In the genomic region with DNA sequence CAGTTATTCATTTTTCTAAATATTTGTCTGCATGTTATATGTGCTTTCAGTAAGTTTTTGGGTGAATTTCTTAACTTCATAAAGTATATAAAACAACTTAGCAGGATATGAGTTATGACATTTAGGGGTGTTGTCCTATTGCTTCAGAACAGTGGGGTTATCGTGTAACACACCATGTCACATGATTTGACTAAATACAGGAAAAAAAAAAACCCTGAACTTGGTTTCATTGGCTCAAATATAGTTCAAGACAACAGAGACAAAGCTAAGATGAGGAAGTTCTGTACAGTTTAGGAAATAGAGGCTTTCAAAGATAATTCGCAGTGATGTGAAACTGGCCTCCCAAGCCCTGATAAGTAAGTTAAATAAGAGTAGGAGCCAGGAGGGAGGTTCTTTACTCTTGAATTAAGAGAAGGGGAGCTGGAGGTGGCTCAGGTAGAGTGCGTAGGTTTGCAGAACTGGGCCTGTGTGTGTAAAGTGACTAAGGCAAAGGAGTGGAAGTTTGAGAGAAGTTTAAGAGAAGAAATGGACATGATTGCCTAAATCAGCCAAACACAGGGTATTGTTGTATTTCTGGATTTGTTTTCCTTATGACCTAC, we compare ENCODE assay signal across 1 cellular context.
A peak's percentile ranks its signal among the peaks of the same experiment; 100 is the strongest.
TF ChIP-seq lines count a peak whose summit lies in the region.

No MANE protein-coding gene starts in this region.

TF ChIP-seq in K562, 482 proteins besides CTCF, POLR2A, EP300 and RAD21 (continued from another document and continues in another):
- TF ChIP-seq, protein P1, sequence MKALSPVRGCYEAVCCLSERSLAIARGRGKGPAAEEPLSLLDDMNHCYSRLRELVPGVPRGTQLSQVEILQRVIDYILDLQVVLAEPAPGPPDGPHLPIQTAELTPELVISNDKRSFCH (CRISPR knock-in tag; IDR thresholded peaks at IDR 0.05) = no peak
- TF ChIP-seq, protein P1 (tag; IDR thresholded peaks at IDR 0.05) = 0 out of 2 replicates have a peak, but pooled peaks have one; percentile 41
- TF ChIP-seq HMG20A (CRISPR knock-in tag; conservative IDR thresholded peaks at IDR 0.05) (no peak), GABPA (tag; conservative IDR thresholded peaks at IDR 0.05; ENCODE audit: low read depth) (0 out of 2 replicates have a peak, but pooled peaks have one; percentile 41), ATF1 (CRISPR knock-in tag; IDR thresholded peaks at IDR 0.05) (no peak), ATF1 (tag; IDR thresholded peaks at IDR 0.05) (peak; percentile 33; the same call in 1 of the 2 replicates), ZNF583 (CRISPR knock-in tag; IDR thresholded peaks at IDR 0.05) (no peak), PCBP2 (IDR thresholded peaks at IDR 0.05; ENCODE audit: low read depth, low read length, poor library complexity, severe bottlenecking) (no peak), ZC3H4 (CRISPR knock-in tag; IDR thresholded peaks at IDR 0.05; ENCODE audit: borderline replicate concordance) (no peak), ZNF589 (CRISPR knock-in tag; IDR thresholded peaks at IDR 0.05; ENCODE audit: low read depth) (no peak), U2AF1 (optimal IDR thresholded peaks at IDR 0.05; ENCODE audit: low read depth, low read length) (no peak), TCF7L2 (IDR thresholded peaks at IDR 0.05; ENCODE audit: low read depth, low read length) (no peak), EZH2 (IDR thresholded peaks at IDR 0.05; ENCODE audit: borderline replicate concordance, low read depth, low read length) (no peak), SRF (CRISPR knock-in tag; IDR thresholded peaks at IDR 0.05) (no peak), NFRKB (IDR thresholded peaks at IDR 0.05; ENCODE audit: low read depth) (peak; percentile 63; the same call in 1 of the 2 replicates), NFE2 (IDR thresholded peaks at IDR 0.05; ENCODE audit: low read depth) (no peak), ZNF165 (CRISPR knock-in tag; IDR thresholded peaks at IDR 0.05; ENCODE audit: borderline replicate concordance) (no peak), ZNF586 (CRISPR knock-in tag; conservative IDR thresholded peaks at IDR 0.05) (no peak), MYNN (IDR thresholded peaks at IDR 0.05) (no peak), MYNN (CRISPR knock-in tag; IDR thresholded peaks at IDR 0.05) (no peak), SOX6 (IDR thresholded peaks at IDR 0.05) (0 out of 2 replicates have a peak, but pooled peaks have one; percentile 29), SLC30A9 (CRISPR knock-in tag; IDR thresholded peaks at IDR 0.05) (no peak), ZBTB8A (IDR thresholded peaks at IDR 0.05; ENCODE audit: partially characterized antibody) (no peak), ILF3 (IDR thresholded peaks at IDR 0.05; ENCODE audit: borderline replicate concordance) (no peak), STAG1 (CRISPR knock-in tag; IDR thresholded peaks at IDR 0.05; ENCODE audit: borderline replicate concordance) (no peak), ZNF24 (IDR thresholded peaks at IDR 0.05) (no peak), ZNF253 (CRISPR knock-in tag; conservative IDR thresholded peaks at IDR 0.05) (no peak), XRCC4 (IDR thresholded peaks at IDR 0.05; ENCODE audit: extremely low read depth, insufficient read depth, insufficient read length) (no peak), YBX1 (IDR thresholded peaks at IDR 0.05) (no peak), CREM (IDR thresholded peaks at IDR 0.05; ENCODE audit: low read depth) (no peak), NFXL1 (CRISPR knock-in tag; IDR thresholded peaks at IDR 0.05) (no peak), HDAC2 (IDR thresholded peaks at IDR 0.05) (0 out of 2 replicates have a peak, but pooled peaks have one; percentile 37)
- TF ChIP-seq, protein P2, sequence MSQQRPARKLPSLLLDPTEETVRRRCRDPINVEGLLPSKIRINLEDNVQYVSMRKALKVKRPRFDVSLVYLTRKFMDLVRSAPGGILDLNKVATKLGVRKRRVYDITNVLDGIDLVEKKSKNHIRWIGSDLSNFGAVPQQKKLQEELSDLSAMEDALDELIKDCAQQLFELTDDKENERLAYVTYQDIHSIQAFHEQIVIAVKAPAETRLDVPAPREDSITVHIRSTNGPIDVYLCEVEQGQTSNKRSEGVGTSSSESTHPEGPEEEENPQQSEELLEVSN (IDR thresholded peaks at IDR 0.05; ENCODE audit: borderline replicate concordance in 1 of 2, extremely low read depth in 1 of 2, insufficient read depth in 1 of 2, insufficient read length in 1 of 2, low read depth in 1 of 2, low read length in 1 of 2, poor library complexity in 1 of 2, severe bottlenecking in 1 of 2) = no peak
- TF ChIP-seq, protein P3, sequence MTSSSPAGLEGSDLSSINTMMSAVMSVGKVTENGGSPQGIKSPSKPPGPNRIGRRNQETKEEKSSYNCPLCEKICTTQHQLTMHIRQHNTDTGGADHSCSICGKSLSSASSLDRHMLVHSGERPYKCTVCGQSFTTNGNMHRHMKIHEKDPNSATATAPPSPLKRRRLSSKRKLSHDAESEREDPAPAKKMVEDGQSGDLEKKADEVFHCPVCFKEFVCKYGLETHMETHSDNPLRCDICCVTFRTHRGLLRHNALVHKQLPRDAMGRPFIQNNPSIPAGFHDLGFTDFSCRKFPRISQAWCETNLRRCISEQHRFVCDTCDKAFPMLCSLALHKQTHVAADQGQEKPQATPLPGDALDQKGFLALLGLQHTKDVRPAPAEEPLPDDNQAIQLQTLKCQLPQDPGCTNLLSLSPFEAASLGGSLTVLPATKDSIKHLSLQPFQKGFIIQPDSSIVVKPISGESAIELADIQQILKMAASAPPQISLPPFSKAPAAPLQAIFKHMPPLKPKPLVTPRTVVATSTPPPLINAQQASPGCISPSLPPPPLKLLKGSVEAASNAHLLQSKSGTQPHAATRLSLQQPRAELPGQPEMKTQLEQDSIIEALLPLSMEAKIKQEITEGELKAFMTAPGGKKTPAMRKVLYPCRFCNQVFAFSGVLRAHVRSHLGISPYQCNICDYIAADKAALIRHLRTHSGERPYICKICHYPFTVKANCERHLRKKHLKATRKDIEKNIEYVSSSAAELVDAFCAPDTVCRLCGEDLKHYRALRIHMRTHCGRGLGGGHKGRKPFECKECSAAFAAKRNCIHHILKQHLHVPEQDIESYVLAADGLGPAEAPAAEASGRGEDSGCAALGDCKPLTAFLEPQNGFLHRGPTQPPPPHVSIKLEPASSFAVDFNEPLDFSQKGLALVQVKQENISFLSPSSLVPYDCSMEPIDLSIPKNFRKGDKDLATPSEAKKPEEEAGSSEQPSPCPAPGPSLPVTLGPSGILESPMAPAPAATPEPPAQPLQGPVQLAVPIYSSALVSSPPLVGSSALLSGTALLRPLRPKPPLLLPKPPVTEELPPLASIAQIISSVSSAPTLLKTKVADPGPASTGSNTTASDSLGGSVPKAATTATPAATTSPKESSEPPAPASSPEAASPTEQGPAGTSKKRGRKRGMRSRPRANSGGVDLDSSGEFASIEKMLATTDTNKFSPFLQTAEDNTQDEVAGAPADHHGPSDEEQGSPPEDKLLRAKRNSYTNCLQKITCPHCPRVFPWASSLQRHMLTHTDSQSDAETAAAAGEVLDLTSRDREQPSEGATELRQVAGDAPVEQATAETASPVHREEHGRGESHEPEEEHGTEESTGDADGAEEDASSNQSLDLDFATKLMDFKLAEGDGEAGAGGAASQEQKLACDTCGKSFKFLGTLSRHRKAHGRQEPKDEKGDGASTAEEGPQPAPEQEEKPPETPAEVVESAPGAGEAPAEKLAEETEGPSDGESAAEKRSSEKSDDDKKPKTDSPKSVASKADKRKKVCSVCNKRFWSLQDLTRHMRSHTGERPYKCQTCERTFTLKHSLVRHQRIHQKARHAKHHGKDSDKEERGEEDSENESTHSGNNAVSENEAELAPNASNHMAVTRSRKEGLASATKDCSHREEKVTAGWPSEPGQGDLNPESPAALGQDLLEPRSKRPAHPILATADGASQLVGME (CRISPR knock-in tag; IDR thresholded peaks at IDR 0.05) = no peak
- TF ChIP-seq, protein P4, sequence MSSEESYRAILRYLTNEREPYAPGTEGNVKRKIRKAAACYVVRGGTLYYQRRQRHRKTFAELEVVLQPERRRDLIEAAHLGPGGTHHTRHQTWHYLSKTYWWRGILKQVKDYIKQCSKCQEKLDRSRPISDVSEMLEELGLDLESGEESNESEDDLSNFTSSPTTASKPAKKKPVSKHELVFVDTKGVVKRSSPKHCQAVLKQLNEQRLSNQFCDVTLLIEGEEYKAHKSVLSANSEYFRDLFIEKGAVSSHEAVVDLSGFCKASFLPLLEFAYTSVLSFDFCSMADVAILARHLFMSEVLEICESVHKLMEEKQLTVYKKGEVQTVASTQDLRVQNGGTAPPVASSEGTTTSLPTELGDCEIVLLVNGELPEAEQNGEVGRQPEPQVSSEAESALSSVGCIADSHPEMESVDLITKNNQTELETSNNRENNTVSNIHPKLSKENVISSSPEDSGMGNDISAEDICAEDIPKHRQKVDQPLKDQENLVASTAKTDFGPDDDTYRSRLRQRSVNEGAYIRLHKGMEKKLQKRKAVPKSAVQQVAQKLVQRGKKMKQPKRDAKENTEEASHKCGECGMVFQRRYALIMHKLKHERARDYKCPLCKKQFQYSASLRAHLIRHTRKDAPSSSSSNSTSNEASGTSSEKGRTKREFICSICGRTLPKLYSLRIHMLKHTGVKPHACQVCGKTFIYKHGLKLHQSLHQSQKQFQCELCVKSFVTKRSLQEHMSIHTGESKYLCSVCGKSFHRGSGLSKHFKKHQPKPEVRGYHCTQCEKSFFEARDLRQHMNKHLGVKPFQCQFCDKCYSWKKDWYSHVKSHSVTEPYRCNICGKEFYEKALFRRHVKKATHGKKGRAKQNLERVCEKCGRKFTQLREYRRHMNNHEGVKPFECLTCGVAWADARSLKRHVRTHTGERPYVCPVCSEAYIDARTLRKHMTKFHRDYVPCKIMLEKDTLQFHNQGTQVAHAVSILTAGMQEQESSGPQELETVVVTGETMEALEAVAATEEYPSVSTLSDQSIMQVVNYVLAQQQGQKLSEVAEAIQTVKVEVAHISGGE (CRISPR knock-in tag; IDR thresholded peaks at IDR 0.05) = no peak
- TF ChIP-seq, protein P5, sequence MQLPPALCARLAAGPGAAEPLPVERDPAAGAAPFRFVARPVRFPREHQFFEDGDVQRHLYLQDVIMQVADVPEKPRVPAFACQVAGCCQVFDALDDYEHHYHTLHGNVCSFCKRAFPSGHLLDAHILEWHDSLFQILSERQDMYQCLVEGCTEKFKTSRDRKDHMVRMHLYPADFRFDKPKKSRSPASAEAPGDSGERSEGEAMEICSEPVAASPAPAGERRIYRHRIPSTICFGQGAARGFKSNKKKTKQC (CRISPR knock-in tag; IDR thresholded peaks at IDR 0.05) = no peak
- TF ChIP-seq, protein P6, sequence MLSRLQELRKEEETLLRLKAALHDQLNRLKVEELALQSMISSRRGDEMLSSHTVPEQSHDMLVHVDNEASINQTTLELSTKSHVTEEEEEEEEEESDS (CRISPR knock-in tag; IDR thresholded peaks at IDR 0.05) = no peak
- TF ChIP-seq, protein P7, sequence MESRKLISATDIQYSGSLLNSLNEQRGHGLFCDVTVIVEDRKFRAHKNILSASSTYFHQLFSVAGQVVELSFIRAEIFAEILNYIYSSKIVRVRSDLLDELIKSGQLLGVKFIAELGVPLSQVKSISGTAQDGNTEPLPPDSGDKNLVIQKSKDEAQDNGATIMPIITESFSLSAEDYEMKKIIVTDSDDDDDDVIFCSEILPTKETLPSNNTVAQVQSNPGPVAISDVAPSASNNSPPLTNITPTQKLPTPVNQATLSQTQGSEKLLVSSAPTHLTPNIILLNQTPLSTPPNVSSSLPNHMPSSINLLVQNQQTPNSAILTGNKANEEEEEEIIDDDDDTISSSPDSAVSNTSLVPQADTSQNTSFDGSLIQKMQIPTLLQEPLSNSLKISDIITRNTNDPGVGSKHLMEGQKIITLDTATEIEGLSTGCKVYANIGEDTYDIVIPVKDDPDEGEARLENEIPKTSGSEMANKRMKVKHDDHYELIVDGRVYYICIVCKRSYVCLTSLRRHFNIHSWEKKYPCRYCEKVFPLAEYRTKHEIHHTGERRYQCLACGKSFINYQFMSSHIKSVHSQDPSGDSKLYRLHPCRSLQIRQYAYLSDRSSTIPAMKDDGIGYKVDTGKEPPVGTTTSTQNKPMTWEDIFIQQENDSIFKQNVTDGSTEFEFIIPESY (CRISPR knock-in tag; IDR thresholded peaks at IDR 0.05) = no peak
- TF ChIP-seq, protein P8, sequence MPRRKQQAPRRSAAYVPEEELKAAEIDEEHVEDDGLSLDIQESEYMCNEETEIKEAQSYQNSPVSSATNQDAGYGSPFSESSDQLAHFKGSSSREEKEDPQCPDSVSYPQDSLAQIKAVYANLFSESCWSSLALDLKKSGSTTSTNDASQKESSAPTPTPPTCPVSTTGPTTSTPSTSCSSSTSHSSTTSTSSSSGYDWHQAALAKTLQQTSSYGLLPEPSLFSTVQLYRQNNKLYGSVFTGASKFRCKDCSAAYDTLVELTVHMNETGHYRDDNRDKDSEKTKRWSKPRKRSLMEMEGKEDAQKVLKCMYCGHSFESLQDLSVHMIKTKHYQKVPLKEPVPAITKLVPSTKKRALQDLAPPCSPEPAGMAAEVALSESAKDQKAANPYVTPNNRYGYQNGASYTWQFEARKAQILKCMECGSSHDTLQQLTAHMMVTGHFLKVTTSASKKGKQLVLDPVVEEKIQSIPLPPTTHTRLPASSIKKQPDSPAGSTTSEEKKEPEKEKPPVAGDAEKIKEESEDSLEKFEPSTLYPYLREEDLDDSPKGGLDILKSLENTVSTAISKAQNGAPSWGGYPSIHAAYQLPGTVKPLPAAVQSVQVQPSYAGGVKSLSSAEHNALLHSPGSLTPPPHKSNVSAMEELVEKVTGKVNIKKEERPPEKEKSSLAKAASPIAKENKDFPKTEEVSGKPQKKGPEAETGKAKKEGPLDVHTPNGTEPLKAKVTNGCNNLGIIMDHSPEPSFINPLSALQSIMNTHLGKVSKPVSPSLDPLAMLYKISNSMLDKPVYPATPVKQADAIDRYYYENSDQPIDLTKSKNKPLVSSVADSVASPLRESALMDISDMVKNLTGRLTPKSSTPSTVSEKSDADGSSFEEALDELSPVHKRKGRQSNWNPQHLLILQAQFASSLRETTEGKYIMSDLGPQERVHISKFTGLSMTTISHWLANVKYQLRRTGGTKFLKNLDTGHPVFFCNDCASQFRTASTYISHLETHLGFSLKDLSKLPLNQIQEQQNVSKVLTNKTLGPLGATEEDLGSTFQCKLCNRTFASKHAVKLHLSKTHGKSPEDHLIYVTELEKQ (CRISPR knock-in tag; IDR thresholded peaks at IDR 0.05) = no peak
- TF ChIP-seq, protein P9, sequence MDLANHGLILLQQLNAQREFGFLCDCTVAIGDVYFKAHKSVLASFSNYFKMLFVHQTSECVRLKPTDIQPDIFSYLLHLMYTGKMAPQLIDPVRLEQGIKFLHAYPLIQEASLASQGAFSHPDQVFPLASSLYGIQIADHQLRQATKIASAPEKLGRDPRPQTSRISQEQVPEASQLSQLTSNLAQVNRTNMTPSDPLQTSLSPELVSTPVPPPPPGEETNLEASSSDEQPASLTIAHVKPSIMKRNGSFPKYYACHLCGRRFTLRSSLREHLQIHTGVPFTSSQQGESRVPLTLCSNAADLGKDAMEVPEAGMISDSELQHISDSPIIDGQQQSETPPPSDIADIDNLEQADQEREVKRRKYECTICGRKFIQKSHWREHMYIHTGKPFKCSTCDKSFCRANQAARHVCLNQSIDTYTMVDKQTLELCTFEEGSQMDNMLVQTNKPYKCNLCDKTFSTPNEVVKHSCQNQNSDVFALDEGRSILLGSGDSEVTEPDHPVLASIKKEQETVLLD (IDR thresholded peaks at IDR 0.05) = no peak
